In the genomic region with DNA sequence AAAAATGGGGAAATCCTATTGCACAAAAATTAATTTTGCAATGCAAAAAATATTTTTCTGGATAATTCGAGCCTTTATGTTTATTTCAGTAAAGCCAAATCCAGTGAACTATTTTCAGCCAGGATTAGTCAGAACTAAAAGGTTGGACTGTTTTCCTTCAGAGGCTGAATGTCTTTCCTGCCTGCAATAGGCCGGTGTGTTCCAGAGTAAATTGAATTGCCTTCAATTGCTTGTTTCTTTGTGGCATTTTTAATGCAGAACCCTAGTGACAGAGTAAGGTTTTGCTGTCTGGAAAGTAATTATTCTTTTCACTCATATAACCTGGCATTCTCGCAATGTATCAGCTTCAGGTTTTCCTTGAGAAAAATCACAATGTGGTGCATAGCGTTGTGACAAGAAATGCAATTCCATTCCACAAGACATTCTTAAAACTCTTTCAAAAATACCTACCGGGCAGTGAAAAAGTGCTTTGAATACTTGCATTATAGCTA, we compare ENCODE assay signal across 1 cellular context.
TF ChIP-seq lines count a peak whose summit lies in the region.

No MANE protein-coding gene starts in this region.

TF ChIP-seq in SK-N-SH treated with all-trans-retinoic acid at 6 μM for 48 hours, 23 proteins besides CTCF, POLR2A, EP300 and RAD21 (continued from another document):
- TF ChIP-seq TCF4 (CRISPR knock-in tag; IDR thresholded peaks at IDR 0.05; ENCODE audit: borderline replicate concordance) (no peak), TOX (CRISPR knock-in tag; IDR thresholded peaks at IDR 0.05; ENCODE audit: borderline replicate concordance) (no peak), ZC3H10 (CRISPR knock-in tag; IDR thresholded peaks at IDR 0.05) (no peak), CSDC2 (CRISPR knock-in tag; IDR thresholded peaks at IDR 0.05) (no peak), ZFP30 (CRISPR knock-in tag; IDR thresholded peaks at IDR 0.05) (no peak), OSR1 (CRISPR knock-in tag; IDR thresholded peaks at IDR 0.05) (no peak), ZNF70 (CRISPR knock-in tag; IDR thresholded peaks at IDR 0.05) (no peak), RARB (CRISPR knock-in tag; IDR thresholded peaks at IDR 0.05) (no peak), SNAI2 (CRISPR knock-in tag; IDR thresholded peaks at IDR 0.05) (no peak), ISL1 (CRISPR knock-in tag; IDR thresholded peaks at IDR 0.05) (no peak)
- TF ChIP-seq, protein P1, sequence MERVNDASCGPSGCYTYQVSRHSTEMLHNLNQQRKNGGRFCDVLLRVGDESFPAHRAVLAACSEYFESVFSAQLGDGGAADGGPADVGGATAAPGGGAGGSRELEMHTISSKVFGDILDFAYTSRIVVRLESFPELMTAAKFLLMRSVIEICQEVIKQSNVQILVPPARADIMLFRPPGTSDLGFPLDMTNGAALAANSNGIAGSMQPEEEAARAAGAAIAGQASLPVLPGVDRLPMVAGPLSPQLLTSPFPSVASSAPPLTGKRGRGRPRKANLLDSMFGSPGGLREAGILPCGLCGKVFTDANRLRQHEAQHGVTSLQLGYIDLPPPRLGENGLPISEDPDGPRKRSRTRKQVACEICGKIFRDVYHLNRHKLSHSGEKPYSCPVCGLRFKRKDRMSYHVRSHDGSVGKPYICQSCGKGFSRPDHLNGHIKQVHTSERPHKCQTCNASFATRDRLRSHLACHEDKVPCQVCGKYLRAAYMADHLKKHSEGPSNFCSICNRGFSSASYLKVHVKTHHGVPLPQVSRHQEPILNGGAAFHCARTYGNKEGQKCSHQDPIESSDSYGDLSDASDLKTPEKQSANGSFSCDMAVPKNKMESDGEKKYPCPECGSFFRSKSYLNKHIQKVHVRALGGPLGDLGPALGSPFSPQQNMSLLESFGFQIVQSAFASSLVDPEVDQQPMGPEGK (CRISPR knock-in tag; IDR thresholded peaks at IDR 0.05; ENCODE audit: borderline replicate concordance): no peak
- TF ChIP-seq, protein P2, sequence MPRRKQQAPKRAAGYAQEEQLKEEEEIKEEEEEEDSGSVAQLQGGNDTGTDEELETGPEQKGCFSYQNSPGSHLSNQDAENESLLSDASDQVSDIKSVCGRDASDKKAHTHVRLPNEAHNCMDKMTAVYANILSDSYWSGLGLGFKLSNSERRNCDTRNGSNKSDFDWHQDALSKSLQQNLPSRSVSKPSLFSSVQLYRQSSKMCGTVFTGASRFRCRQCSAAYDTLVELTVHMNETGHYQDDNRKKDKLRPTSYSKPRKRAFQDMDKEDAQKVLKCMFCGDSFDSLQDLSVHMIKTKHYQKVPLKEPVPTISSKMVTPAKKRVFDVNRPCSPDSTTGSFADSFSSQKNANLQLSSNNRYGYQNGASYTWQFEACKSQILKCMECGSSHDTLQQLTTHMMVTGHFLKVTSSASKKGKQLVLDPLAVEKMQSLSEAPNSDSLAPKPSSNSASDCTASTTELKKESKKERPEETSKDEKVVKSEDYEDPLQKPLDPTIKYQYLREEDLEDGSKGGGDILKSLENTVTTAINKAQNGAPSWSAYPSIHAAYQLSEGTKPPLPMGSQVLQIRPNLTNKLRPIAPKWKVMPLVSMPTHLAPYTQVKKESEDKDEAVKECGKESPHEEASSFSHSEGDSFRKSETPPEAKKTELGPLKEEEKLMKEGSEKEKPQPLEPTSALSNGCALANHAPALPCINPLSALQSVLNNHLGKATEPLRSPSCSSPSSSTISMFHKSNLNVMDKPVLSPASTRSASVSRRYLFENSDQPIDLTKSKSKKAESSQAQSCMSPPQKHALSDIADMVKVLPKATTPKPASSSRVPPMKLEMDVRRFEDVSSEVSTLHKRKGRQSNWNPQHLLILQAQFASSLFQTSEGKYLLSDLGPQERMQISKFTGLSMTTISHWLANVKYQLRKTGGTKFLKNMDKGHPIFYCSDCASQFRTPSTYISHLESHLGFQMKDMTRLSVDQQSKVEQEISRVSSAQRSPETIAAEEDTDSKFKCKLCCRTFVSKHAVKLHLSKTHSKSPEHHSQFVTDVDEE (CRISPR knock-in tag; IDR thresholded peaks at IDR 0.05): no peak
- TF ChIP-seq, protein P3, sequence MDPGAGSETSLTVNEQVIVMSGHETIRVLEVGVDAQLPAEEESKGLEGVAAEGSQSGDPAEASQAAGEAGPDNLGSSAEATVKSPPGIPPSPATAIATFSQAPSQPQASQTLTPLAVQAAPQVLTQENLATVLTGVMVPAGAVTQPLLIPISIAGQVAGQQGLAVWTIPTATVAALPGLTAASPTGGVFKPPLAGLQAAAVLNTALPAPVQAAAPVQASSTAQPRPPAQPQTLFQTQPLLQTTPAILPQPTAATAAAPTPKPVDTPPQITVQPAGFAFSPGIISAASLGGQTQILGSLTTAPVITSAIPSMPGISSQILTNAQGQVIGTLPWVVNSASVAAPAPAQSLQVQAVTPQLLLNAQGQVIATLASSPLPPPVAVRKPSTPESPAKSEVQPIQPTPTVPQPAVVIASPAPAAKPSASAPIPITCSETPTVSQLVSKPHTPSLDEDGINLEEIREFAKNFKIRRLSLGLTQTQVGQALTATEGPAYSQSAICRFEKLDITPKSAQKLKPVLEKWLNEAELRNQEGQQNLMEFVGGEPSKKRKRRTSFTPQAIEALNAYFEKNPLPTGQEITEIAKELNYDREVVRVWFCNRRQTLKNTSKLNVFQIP (CRISPR knock-in tag; IDR thresholded peaks at IDR 0.05; ENCODE audit: borderline replicate concordance, low read depth): no peak
